In genomic region chrX:48703642-48704481, GRCh38 we compare ENCODE assay signal across 14 cellular contexts. TPM values are rescaled to one million over a fixed set of nuclear protein-coding genes. Genes with fewer than 3 reads are reported as not detected.
A peak's percentile ranks its signal among the peaks of the same experiment; 100 is the strongest.
DNase-seq lines count a peak whose midpoint lies in the region; ATAC-seq, FAIRE-seq and TF ChIP-seq lines count a peak whose summit lies in the region.
"Had no signal": no experiment of that assay in that cellular context is flagged by ENCODE, and none has a peak within 500 bp of the region (broad histone marks: within the 10 kb centered on the region; RNA-seq: fewer than 3 reads in every experiment).

No MANE protein-coding gene starts in this region.

- TF ChIP-seq CTCF in HFF-Myc (IDR thresholded peaks at IDR 0.05; ENCODE audit: low read depth, low read length, missing control alignments), result peak; percentile 10
- TF ChIP-seq CTCF in bronchial epithelial cell (IDR thresholded peaks at IDR 0.05; ENCODE audit: insufficient read depth, low read length, severe bottlenecking), result peak; percentile 11
- no peak for TF ChIP-seq CTCF in vagina (IDR thresholded peaks at IDR 0.05)

- no peak for TF ChIP-seq POLR2A in vagina (IDR thresholded peaks at IDR 0.05)

- no peak overlapping the region for H3K4me3 ChIP-seq in HFF-Myc (replicated peaks; ENCODE audit: low read depth, low read length)
- no peak overlapping the region for H3K4me3 ChIP-seq in bronchial epithelial cell (ENCODE audit: low read depth, low read length)
- no peak overlapping the region for H3K4me3 ChIP-seq in vagina
- H3K4me3 ChIP-seq: right lobe of liver had no signal

- no peaks in the 10 kb centered on the region for H3K36me3 ChIP-seq in bronchial epithelial cell (ENCODE audit: control insufficient read depth, insufficient read depth, low read length)
- no peaks in the 10 kb centered on the region for H3K36me3 ChIP-seq in vagina
- H3K36me3 ChIP-seq: right lobe of liver had no signal

- H3K4me1 ChIP-seq in vagina, result no peaks in the 10 kb centered on the region

- H3K9me3 ChIP-seq in vagina, result no peaks in the 10 kb centered on the region
- H3K9me3 ChIP-seq: Caco-2, right lobe of liver had no signal

- no peak overlapping the region for H3K27ac ChIP-seq in vagina
- H3K27ac ChIP-seq: right lobe of liver had no signal

- DNase-seq in AG08396 (ENCODE audit: low spot score) (peak; percentile 42), HFF-Myc (ENCODE audit: extremely low read depth, low read depth) (no peak), bronchial epithelial cell (ENCODE audit: low read depth) (peak; percentile 94), hypothalamus (lab: John Stamatoyannopoulos, UW) (peak in 26 of 51 donors; percentile 2 to 60 (median 18)), vagina (ENCODE audit: extremely low spot score in 2 of 2) (no peak), KG1 (lab: John Stamatoyannopoulos, UW) (no peak)
- no peak for DNase-seq in activated effector memory CD4-positive, alpha-beta T cell treated with anti-CD3 and anti-CD28 coated beads, Interleukin-2, amount 50 U/mL, for 16 hours
- DNase-seq: activated naive CD8-positive, alpha-beta T cell treated with anti-CD3 and anti-CD28 coated beads for 36 hours; NCI-H2081; right lobe of liver; stimulated activated naive CD8-positive, alpha-beta T cell treated with anti-CD3 and anti-CD28 coated beads, Interleukin-15, Interleukin-2, amounts not matched to agents 100 U/mL and 50 U/mL, for 24 hours; T-helper 9 cell had no signal

- FAIRE-seq in bronchial epithelial cell (lab: Jason Lieb, UNC), result no peak

- H3K27me3 ChIP-seq in bronchial epithelial cell (ENCODE audit: control insufficient read depth, insufficient read depth, low read length) (no peaks in the 10 kb centered on the region), vagina (no peaks in the 10 kb centered on the region)
- H3K27me3 ChIP-seq: right lobe of liver had no signal

- intact Hi-C loops in vagina (cut with DNase I), result no loop called here

- ATAC-seq in HG02571 (IDR thresholded peaks at IDR 0.05; ENCODE audit: unreplicated experiment), result no peak
- ATAC-seq: stimulated activated naive CD8-positive, alpha-beta T cell treated with anti-CD3 and anti-CD28 coated beads, Interleukin-15, Interleukin-2, amounts not matched to agents 100 U/mL and 50 U/mL, for 24 hours had no signal

RNA-seq across cellular contexts. Expression of gene SUV39H1, which starts 7.3 kb away (rescaled TPM):
- total RNA-seq in bronchial epithelial cell (1.2 and 1.3 TPM in 2 replicates), vagina (2.2 TPM)

RNA-seq across cellular contexts. Expression of gene WAS, which starts 20.3 kb away (rescaled TPM):
- total RNA-seq in bronchial epithelial cell (not detected in 2 replicates), vagina (4.4 TPM)

RNA-seq across cellular contexts. Expression of gene GLOD5, which starts 57.7 kb away (rescaled TPM):
- not detected in 2 replicates for total RNA-seq in bronchial epithelial cell
- not detected for total RNA-seq in vagina
- total RNA-seq: activated naive CD8-positive, alpha-beta T cell treated with anti-CD3 and anti-CD28 coated beads for 36 hours; Caco-2 had no signal

Comparison
In these comparisons a context has a peak if more than half of its experiments do, and no peak if none do; other contexts are left out.
1. DNase-seq: peak in AG08396 (single experiment), bronchial epithelial cell (single experiment) and hypothalamus (26 of 51); none in HFF-Myc (single experiment), vagina (0 of 2), activated effector memory CD4-positive, alpha-beta T cell treated with anti-CD3 and anti-CD28 coated beads, Interleukin-2, amount 50 U/mL, for 16 hours (single experiment) and KG1 (single experiment).
2. CTCF ChIP-seq: peak in HFF-Myc (single experiment) and bronchial epithelial cell (single experiment); none in vagina (0 of 3).